Comparison of ENCODE assay signal across 14 cellular contexts in genomic region chr4:80610199-80610598, GRCh38.
A peak's percentile ranks its signal among the peaks of the same experiment; 100 is the strongest.
DNase-seq lines count a peak whose midpoint lies in the region; ATAC-seq and TF ChIP-seq lines count a peak whose summit lies in the region.
"Had no signal": no experiment of that assay in that cellular context is flagged by ENCODE, and none has a peak within 500 bp of the region (broad histone marks: within the 10 kb centered on the region; RNA-seq: fewer than 3 reads in every experiment).

No MANE protein-coding gene starts in this region.

- peaks cover 40% of the 10 kb centered on the region for H3K4me1 Mint-ChIP-seq in activated B cell treated with CpG ODN at 0.5 μM for 24 hours
- H3K4me1 Mint-ChIP-seq in stimulated activated effector memory CD8-positive, alpha-beta T cell treated with anti-CD3 and anti-CD28 coated beads, Interleukin-12 subunit alpha, Interleukin-12 subunit beta, amount 100 ng/mL, for 72 hours, result no peaks in the 10 kb centered on the region

- H3K36me3 ChIP-seq in BLaER1, result no peaks in the 10 kb centered on the region

- H3K36me3 Mint-ChIP-seq in activated B cell treated with CpG ODN at 0.5 μM for 24 hours (ENCODE audit: low read depth), result no peaks in the 10 kb centered on the region
- no peaks in the 10 kb centered on the region for H3K36me3 Mint-ChIP-seq in activated naive CD4-positive, alpha-beta T cell treated with anti-CD3 and anti-CD28 coated beads, Interleukin-2, amount 50 U/mL, for 72 hours
- H3K36me3 Mint-ChIP-seq in stimulated activated effector memory CD8-positive, alpha-beta T cell treated with anti-CD3 and anti-CD28 coated beads, Interleukin-12 subunit alpha, Interleukin-12 subunit beta, amount 100 ng/mL, for 72 hours, result no peaks in the 10 kb centered on the region

- H3K4me2 ChIP-seq in BLaER1, result peak overlapping the region; percentile 49
- H3K4me2 ChIP-seq: SK-N-SH had no signal

- POLR2A ChIA-PET in activated B cell treated with CpG ODN at 0.5 μM for 24 hours (lab: Charles Lee), result no interaction called here

- no peak overlapping the region for H3K27ac ChIP-seq in BLaER1

- intact Hi-C loops in activated B cell treated with CpG ODN at 0.5 μM for 24 hours (cut with micrococcal nuclease) (loop anchor here (2.0 kb wide), 2 partner anchors 69 to 267 kb away; no protein-coding TSS in a partner anchor), Right ventricle myocardium inferior (cut with DNase I) (no loop called here)

- H3K27me3 ChIP-seq in BLaER1, result no peaks in the 10 kb centered on the region

- DNase-seq in activated B cell treated with CpG ODN at 0.5 μM for 24 hours (no peak), Right ventricle myocardium inferior (ENCODE audit: missing footprints) (no peak), NCI-H1105 (lab: John Stamatoyannopoulos, UW) (no peak)
- no peak for DNase-seq in activated naive CD4-positive, alpha-beta T cell treated with anti-CD3 and anti-CD28 coated beads, Interleukin-2, amount 50 U/mL, for 72 hours (ENCODE audit: low spot score in 2 of 2)
- DNase-seq in stimulated activated effector memory CD8-positive, alpha-beta T cell treated with anti-CD3 and anti-CD28 coated beads, Interleukin-12 subunit alpha, Interleukin-12 subunit beta, amount 100 ng/mL, for 72 hours (ENCODE audit: low spot score in 2 of 2), result no peak
- DNase-seq: CD4-positive, CD25-positive, alpha-beta regulatory T cell; MV-4-11; NCI-H2081 treated with DMSO at 0.1 percent for 48 hours; NCI-H2227 treated with DMSO at 0.1 percent for 48 hours; SK-N-SH had no signal

- H3K4me3 Mint-ChIP-seq in activated B cell treated with CpG ODN at 0.5 μM for 24 hours, result peak overlapping the region; percentile 52
- no peak overlapping the region for H3K4me3 Mint-ChIP-seq in stimulated activated effector memory CD8-positive, alpha-beta T cell treated with anti-CD3 and anti-CD28 coated beads, Interleukin-12 subunit alpha, Interleukin-12 subunit beta, amount 100 ng/mL, for 72 hours
- H3K4me3 Mint-ChIP-seq: CD4-positive, CD25-positive, alpha-beta regulatory T cell had no signal

- H3K9ac ChIP-seq in BLaER1, result no peak overlapping the region
- H3K9ac ChIP-seq: SK-N-SH had no signal

- peaks cover 26% of the 10 kb centered on the region for H3K4me1 ChIP-seq in BLaER1

- H3K9me3 ChIP-seq in BLaER1, result no peaks in the 10 kb centered on the region
- H3K9me3 ChIP-seq: SK-N-SH had no signal

- H3K27me3 Mint-ChIP-seq in activated B cell treated with CpG ODN at 0.5 μM for 24 hours, result no peaks in the 10 kb centered on the region
- H3K27me3 Mint-ChIP-seq: CD4-positive, CD25-positive, alpha-beta regulatory T cell had no signal

- CTCF ChIA-PET in activated B cell treated with CpG ODN at 0.5 μM for 24 hours (lab: Charles Lee), result no interaction called here

- no peaks in the 10 kb centered on the region for H4K20me1 ChIP-seq in BLaER1

- H3K9me3 Mint-ChIP-seq in activated B cell treated with CpG ODN at 0.5 μM for 24 hours, result no peaks in the 10 kb centered on the region
- peaks cover 0 to 10% of the 10 kb centered on the region in 2 donors for H3K9me3 Mint-ChIP-seq in activated naive CD4-positive, alpha-beta T cell treated with anti-CD3 and anti-CD28 coated beads, Interleukin-2, amount 50 U/mL, for 72 hours
- no peaks in the 10 kb centered on the region for H3K9me3 Mint-ChIP-seq in stimulated activated effector memory CD8-positive, alpha-beta T cell treated with anti-CD3 and anti-CD28 coated beads, Interleukin-12 subunit alpha, Interleukin-12 subunit beta, amount 100 ng/mL, for 72 hours

- no peak for TF ChIP-seq CTCF in activated B cell treated with CpG ODN at 0.5 μM for 24 hours (IDR thresholded peaks at IDR 0.05)

- ATAC-seq in GM19395 (IDR thresholded peaks at IDR 0.05; ENCODE audit: unreplicated experiment), result peak; percentile 22
- peak; percentile 27 for ATAC-seq in HG03066 (IDR thresholded peaks at IDR 0.05; ENCODE audit: low read depth, unreplicated experiment)
- no peak for ATAC-seq in activated B cell treated with CpG ODN at 0.5 μM for 24 hours (ENCODE audit: low read depth)
- ATAC-seq in activated naive CD4-positive, alpha-beta T cell treated with anti-CD3 and anti-CD28 coated beads, Interleukin-2, amount 50 U/mL, for 72 hours, result no peak
- ATAC-seq in Right ventricle myocardium inferior, result no peak
- no peak for ATAC-seq in stimulated activated effector memory CD8-positive, alpha-beta T cell treated with anti-CD3 and anti-CD28 coated beads, Interleukin-12 subunit alpha, Interleukin-12 subunit beta, amount 100 ng/mL, for 72 hours
- ATAC-seq: HCT116 had no signal

- peak overlapping the region; percentile 46 for H3K27ac Mint-ChIP-seq in activated B cell treated with CpG ODN at 0.5 μM for 24 hours
- no peak overlapping the region for H3K27ac Mint-ChIP-seq in activated naive CD4-positive, alpha-beta T cell treated with anti-CD3 and anti-CD28 coated beads, Interleukin-2, amount 50 U/mL, for 72 hours
- no peak overlapping the region for H3K27ac Mint-ChIP-seq in stimulated activated effector memory CD8-positive, alpha-beta T cell treated with anti-CD3 and anti-CD28 coated beads, Interleukin-12 subunit alpha, Interleukin-12 subunit beta, amount 100 ng/mL, for 72 hours
- H3K27ac Mint-ChIP-seq: CD4-positive, CD25-positive, alpha-beta regulatory T cell had no signal

- no peak overlapping the region for H3K4me3 ChIP-seq in BLaER1

Comparison
In these comparisons a context has a peak if more than half of its experiments do, and no peak if none do; other contexts are left out.
1. ATAC-seq: peak in GM19395 (single experiment) and HG03066 (single experiment); none in activated B cell treated with CpG ODN at 0.5 μM for 24 hours (single experiment), activated naive CD4-positive, alpha-beta T cell treated with anti-CD3 and anti-CD28 coated beads, Interleukin-2, amount 50 U/mL, for 72 hours (0 of 2), Right ventricle myocardium inferior (single experiment) and stimulated activated effector memory CD8-positive, alpha-beta T cell treated with anti-CD3 and anti-CD28 coated beads, Interleukin-12 subunit alpha, Interleukin-12 subunit beta, amount 100 ng/mL, for 72 hours (single experiment).